ENCODE assay signal across 8 cellular contexts in genomic region chr10:75234683-75235374, GRCh38. TPM values are rescaled to one million over a fixed set of nuclear protein-coding genes. Genes with fewer than 3 reads are reported as not detected.
A peak's percentile ranks its signal among the peaks of the same experiment; 100 is the strongest.
DNase-seq lines count a peak whose midpoint lies in the region; ATAC-seq and TF ChIP-seq lines count a peak whose summit lies in the region.

No MANE protein-coding gene starts in this region.

- intact Hi-C loops in left ventricle myocardium inferior (cut with micrococcal nuclease): loop anchor here (10.0 kb wide), 1 partner anchor 970 kb away; no protein-coding TSS in a partner anchor
- intact Hi-C loops in sigmoid colon (cut with DNase I): loop anchor here (5.0 to 10.0 kb wide), 2 partner anchors 410 to 968 kb away; partner anchors contain the start of gene KAT6B

- H3K27me3 ChIP-seq in CD4-positive, CD25-positive, alpha-beta regulatory T cell (ENCODE audit: control insufficient read depth, insufficient read depth, low read length): no peaks in the 10 kb centered on the region
- no peaks in the 10 kb centered on the region for H3K27me3 ChIP-seq in left ventricle myocardium inferior (ENCODE audit: low read depth)
- no peaks in the 10 kb centered on the region for H3K27me3 ChIP-seq in sigmoid colon

- peaks cover 12% of the 10 kb centered on the region for H3K36me3 Mint-ChIP-seq in CD4-positive, CD25-positive, alpha-beta regulatory T cell
- peaks cover 2% of the 10 kb centered on the region for H3K36me3 Mint-ChIP-seq in IgD-negative memory B cell

- ATAC-seq in CD4-positive, CD25-positive, alpha-beta regulatory T cell (ENCODE audit: low read depth in 2 of 2): peak; percentile 0
- peak; percentile 8 for ATAC-seq in GM21367 (IDR thresholded peaks at IDR 0.05; ENCODE audit: unreplicated experiment)
- ATAC-seq in HG03571 (IDR thresholded peaks at IDR 0.05; ENCODE audit: unreplicated experiment): no peak

- H3K27me3 Mint-ChIP-seq in CD4-positive, CD25-positive, alpha-beta regulatory T cell: no peaks in the 10 kb centered on the region
- no peaks in the 10 kb centered on the region for H3K27me3 Mint-ChIP-seq in IgD-negative memory B cell

- TF ChIP-seq POLR2A in sigmoid colon (IDR thresholded peaks at IDR 0.05): no peak

- 0 to 1% methylated on average over 62 of the region's 62 CpGs for WGBS in sigmoid colon, 2 donors

- DNase-seq in CD4-positive, CD25-positive, alpha-beta regulatory T cell: peak in 1 of 3 donors; percentile 4
- DNase-seq in activated gamma-delta T cell treated with Interleukin-2 at 50 U/mL for 16 hours (peak; percentile 27), left ventricle myocardium inferior (no peak), sigmoid colon (peak; percentile 70), AG08396 (ENCODE audit: low spot score) (no peak)

- H3K4me1 ChIP-seq in CD4-positive, CD25-positive, alpha-beta regulatory T cell (ENCODE audit: control insufficient read depth, insufficient read depth, low read length, poor library complexity, severe bottlenecking): peaks cover 24% of the 10 kb centered on the region
- H3K4me1 ChIP-seq in left ventricle myocardium inferior: peaks cover 30% of the 10 kb centered on the region
- H3K4me1 ChIP-seq in sigmoid colon: peaks cover 0 to 31% (median 20%) of the 10 kb centered on the region in 4 donors

- no peaks in the 10 kb centered on the region for H3K9me3 ChIP-seq in CD4-positive, CD25-positive, alpha-beta regulatory T cell (ENCODE audit: control insufficient read depth in 2 of 2, low read length in 2 of 2)
- H3K9me3 ChIP-seq in left ventricle myocardium inferior (replicated peaks) (no peaks in the 10 kb centered on the region), sigmoid colon (no peaks in the 10 kb centered on the region)

- H3K4me1 Mint-ChIP-seq in CD4-positive, CD25-positive, alpha-beta regulatory T cell: peaks cover 5 to 29% (median 16%) of the 10 kb centered on the region in 4 donors
- H3K4me1 Mint-ChIP-seq in IgD-negative memory B cell: peaks cover 8 to 16% (median 15%) of the 10 kb centered on the region in 3 donors

- peaks cover 16% of the 10 kb centered on the region for H3K36me3 ChIP-seq in CD4-positive, CD25-positive, alpha-beta regulatory T cell (ENCODE audit: control insufficient read depth, insufficient read depth, low read length)
- peaks cover 22% of the 10 kb centered on the region for H3K36me3 ChIP-seq in left ventricle myocardium inferior
- peaks cover 0 to 30% (median 9%) of the 10 kb centered on the region in 4 donors for H3K36me3 ChIP-seq in sigmoid colon

- H3K27ac Mint-ChIP-seq in CD4-positive, CD25-positive, alpha-beta regulatory T cell: peak overlapping the region in 2 of 3 donors; percentile 79 to 90
- peak overlapping the region; percentile 8 to 80 (median 67) for H3K27ac Mint-ChIP-seq in IgD-negative memory B cell

- H3K27ac ChIP-seq in CD4-positive, CD25-positive, alpha-beta regulatory T cell (ENCODE audit: insufficient read depth, low read length, poor library complexity, severe bottlenecking): peak overlapping the region; percentile 82
- H3K27ac ChIP-seq in left ventricle myocardium inferior (replicated peaks): peak overlapping the region; percentile 94
- peak overlapping the region; percentile 81 to 90 (median 82) for H3K27ac ChIP-seq in sigmoid colon

- no peak for TF ChIP-seq EP300 in sigmoid colon (IDR thresholded peaks at IDR 0.05)

- H3K4me3 ChIP-seq in CD4-positive, CD25-positive, alpha-beta regulatory T cell (ENCODE audit: low read depth, low read length): peak overlapping the region; percentile 59
- H3K4me3 ChIP-seq in left ventricle myocardium inferior: peak overlapping the region; percentile 91
- H3K4me3 ChIP-seq in sigmoid colon: peak overlapping the region; percentile 62 to 82 (median 77)

- no peaks in the 10 kb centered on the region for H3K9me3 Mint-ChIP-seq in CD4-positive, CD25-positive, alpha-beta regulatory T cell
- H3K9me3 Mint-ChIP-seq in IgD-negative memory B cell: no peaks in the 10 kb centered on the region

- TF ChIP-seq CTCF in left ventricle myocardium inferior (IDR thresholded peaks at IDR 0.05; ENCODE audit: borderline replicate concordance) (peak; percentile 26), sigmoid colon (IDR thresholded peaks at IDR 0.05) (no peak)

- H3K4me3 Mint-ChIP-seq in CD4-positive, CD25-positive, alpha-beta regulatory T cell: peak overlapping the region; percentile 83 to 88 (median 86)
- peak overlapping the region; percentile 84 to 93 (median 90) for H3K4me3 Mint-ChIP-seq in IgD-negative memory B cell

RNA-seq across cellular contexts. Expression of gene COMTD1, which starts 0.9 kb away (rescaled TPM):
- total RNA-seq in CD4-positive, CD25-positive, alpha-beta regulatory T cell: 21.1 TPM
- 10 to 100 TPM; 20.0 to 35.0 (median 22.8) TPM for polyA plus RNA-seq in CD4-positive, CD25-positive, alpha-beta regulatory T cell
- polyA plus RNA-seq in IgD-negative memory B cell (8.5 TPM), sigmoid colon (100 to 1,000 TPM in 2 of 3 donors, 10 to 100 TPM in 1; 56.5 to 147 (median 105) TPM)
- total RNA-seq in left ventricle myocardium inferior (29.0 TPM), sigmoid colon (10 to 100 TPM in 2 of 4 donors, 1 to 10 TPM in 2; 7.8 to 11.4 (median 10.3) TPM)

RNA-seq across cellular contexts. Expression of gene VDAC2, which starts 24.2 kb away (rescaled TPM):
- 110 TPM for total RNA-seq in CD4-positive, CD25-positive, alpha-beta regulatory T cell
- polyA plus RNA-seq in CD4-positive, CD25-positive, alpha-beta regulatory T cell: 100 to 1,000 TPM; 153 to 201 (median 160) TPM
- polyA plus RNA-seq in IgD-negative memory B cell (134 TPM), sigmoid colon (100 to 1,000 TPM; 232 to 437 (median 282) TPM)
- total RNA-seq in left ventricle myocardium inferior (442 TPM), sigmoid colon (100 to 1,000 TPM; 205 to 253 (median 232) TPM)

Comparison
In these comparisons a context has a peak if more than half of its experiments do, and no peak if none do; other contexts are left out.
1. DNase-seq: peak in activated gamma-delta T cell treated with Interleukin-2 at 50 U/mL for 16 hours (single experiment) and sigmoid colon (single experiment); none in left ventricle myocardium inferior (single experiment) and AG08396 (single experiment).
2. Peak in every context shown above with its lines, with median percentiles within 50 percentile points of each other: H3K27ac ChIP-seq and H3K4me3 ChIP-seq.